ENCODE assay signal across 20 cellular contexts in genomic region chr1:225482489-225482950, GRCh38. TPM values are rescaled to one million over a fixed set of nuclear protein-coding genes. Genes with fewer than 3 reads are reported as not detected.
DNase-seq lines count a peak whose midpoint lies in the region; ATAC-seq and TF ChIP-seq lines count a peak whose summit lies in the region.
"Had no signal": no experiment of that assay in that cellular context is flagged by ENCODE, and none has a peak within 500 bp of the region (broad histone marks: within the 10 kb centered on the region; RNA-seq: fewer than 3 reads in every experiment).

No MANE protein-coding gene starts in this region.

- no peaks in the 10 kb centered on the region for H3K36me3 Mint-ChIP-seq in activated CD4-positive, alpha-beta T cell treated with anti-CD3 and anti-CD28 coated beads, Interleukin-2, amount 10 ng/mL, durations not matched to agents 24 days and 14 days (ENCODE audit: low read depth)
- no peaks in the 10 kb centered on the region for H3K36me3 Mint-ChIP-seq in mesothelial cell of epicardium
- H3K36me3 Mint-ChIP-seq: CD8-positive, alpha-beta memory T cell; natural killer cell had no signal

- H3K36me3 ChIP-seq in upper lobe of right lung, result no peaks in the 10 kb centered on the region
- H3K36me3 ChIP-seq: vagina had no signal

- ATAC-seq in upper lobe of right lung, result no peak
- no peak for ATAC-seq in HG03469 (IDR thresholded peaks at IDR 0.05; ENCODE audit: unreplicated experiment)
- ATAC-seq: A549, natural killer cell, psoas muscle had no signal

- no peak overlapping the region for H3K27ac Mint-ChIP-seq in activated CD4-positive, alpha-beta T cell treated with anti-CD3 and anti-CD28 coated beads, Interleukin-2, amount 10 ng/mL, durations not matched to agents 24 days and 14 days
- peak overlapping the region; percentile 65 for H3K27ac Mint-ChIP-seq in mesothelial cell of epicardium
- H3K27ac Mint-ChIP-seq: endodermal cell; natural killer cell; stimulated activated naive CD8-positive, alpha-beta T cell treated with anti-CD3 and anti-CD28 coated beads, Interleukin-15, Interleukin-2, amounts not matched to agents 100 ng/mL and 50 ng/mL, for 24 hours had no signal

- DNase-seq in activated CD4-positive, alpha-beta T cell treated with anti-CD3 and anti-CD28 coated beads, Interleukin-2, amount 10 ng/mL, durations not matched to agents 24 days and 14 days, result peak; percentile 34
- DNase-seq in activated CD4-positive, alpha-beta T cell treated with anti-CD3 and anti-CD28 coated beads for 48 hours, result no peak
- DNase-seq in cardiac fibroblast (ENCODE audit: low read depth in 2 of 2) (peak; percentile 48 to 79), mesothelial cell of epicardium (ENCODE audit: low spot score in 2 of 2, unreplicated experiment in 2 of 2) (no peak), upper lobe of right lung (peak; percentile 30)
- no peak for DNase-seq in activated CD4-positive, CD25-positive, alpha-beta regulatory T cell (lab: John Stamatoyannopoulos, UW)
- no peak for DNase-seq in central memory CD4-positive, alpha-beta T cell
- DNase-seq: activated CD4-positive, alpha-beta T cell treated with anti-CD3 and anti-CD28 coated beads for 4 hours; activated naive CD4-positive, alpha-beta T cell treated with anti-CD3 and anti-CD28 coated beads, Interleukin-2, amount 50 U/mL, for 16 hours; CD8-positive, alpha-beta memory T cell; DND-41; endodermal cell; natural killer cell; OCI-M1; psoas muscle; T-helper 9 cell had no signal

- H3K27me3 Mint-ChIP-seq in activated CD4-positive, alpha-beta T cell treated with anti-CD3 and anti-CD28 coated beads, Interleukin-2, amount 10 ng/mL, durations not matched to agents 24 days and 14 days, result peaks cover 16% of the 10 kb centered on the region
- peaks cover 5% of the 10 kb centered on the region for H3K27me3 Mint-ChIP-seq in mesothelial cell of epicardium (ENCODE audit: low read depth)
- H3K27me3 Mint-ChIP-seq: stimulated activated naive CD8-positive, alpha-beta T cell treated with anti-CD3 and anti-CD28 coated beads, Interleukin-15, Interleukin-2, amounts not matched to agents 100 ng/mL and 50 ng/mL, for 24 hours had no signal

- no peaks in the 10 kb centered on the region for H3K4me1 ChIP-seq in upper lobe of right lung
- H3K4me1 ChIP-seq: A549, psoas muscle, vagina had no signal

- H3K4me3 Mint-ChIP-seq in activated CD4-positive, alpha-beta T cell treated with anti-CD3 and anti-CD28 coated beads, Interleukin-2, amount 10 ng/mL, durations not matched to agents 24 days and 14 days, result no peak overlapping the region
- H3K4me3 Mint-ChIP-seq in mesothelial cell of epicardium, result no peak overlapping the region
- H3K4me3 Mint-ChIP-seq: CD8-positive, alpha-beta memory T cell; endodermal cell; natural killer cell; stimulated activated naive CD8-positive, alpha-beta T cell treated with anti-CD3 and anti-CD28 coated beads, Interleukin-15, Interleukin-2, amounts not matched to agents 100 ng/mL and 50 ng/mL, for 24 hours had no signal

- H3K9me3 Mint-ChIP-seq in activated CD4-positive, alpha-beta T cell treated with anti-CD3 and anti-CD28 coated beads, Interleukin-2, amount 10 ng/mL, durations not matched to agents 24 days and 14 days, result no peaks in the 10 kb centered on the region
- no peaks in the 10 kb centered on the region for H3K9me3 Mint-ChIP-seq in mesothelial cell of epicardium
- H3K9me3 Mint-ChIP-seq: CD8-positive, alpha-beta memory T cell; endodermal cell; natural killer cell; stimulated activated naive CD8-positive, alpha-beta T cell treated with anti-CD3 and anti-CD28 coated beads, Interleukin-15, Interleukin-2, amounts not matched to agents 100 ng/mL and 50 ng/mL, for 24 hours had no signal

- H3K27ac ChIP-seq in upper lobe of right lung, result no peak overlapping the region
- H3K27ac ChIP-seq: A549, psoas muscle, vagina had no signal

- TF ChIP-seq CTCF in cardiac fibroblast (IDR thresholded peaks at IDR 0.05; ENCODE audit: low read depth, low read length), result no peak
- TF ChIP-seq CTCF in mesothelial cell of epicardium (IDR thresholded peaks at IDR 0.05; ENCODE audit: unreplicated experiment), result no peak
- no peak for TF ChIP-seq CTCF in upper lobe of right lung (IDR thresholded peaks at IDR 0.05)

- H3K9me3 ChIP-seq in upper lobe of right lung, result no peaks in the 10 kb centered on the region
- H3K9me3 ChIP-seq: A549, psoas muscle, vagina had no signal

- intact Hi-C loops in activated CD4-positive, alpha-beta T cell treated with anti-CD3 and anti-CD28 coated beads, Interleukin-2, amount 10 ng/mL, durations not matched to agents 24 days and 14 days (cut with micrococcal nuclease), result no loop called here
- intact Hi-C loops in upper lobe of right lung (cut with DNase I), result no loop called here

- H3K4me3 ChIP-seq in cardiac fibroblast (replicated peaks in 1 of 2; ENCODE audit: low read depth in 2 of 2, low read length in 2 of 2), result no peak overlapping the region
- no peak overlapping the region for H3K4me3 ChIP-seq in upper lobe of right lung
- H3K4me3 ChIP-seq: A549, psoas muscle, vagina had no signal

- no peaks in the 10 kb centered on the region for H3K27me3 ChIP-seq in upper lobe of right lung
- H3K27me3 ChIP-seq: vagina had no signal

- H3K4me1 Mint-ChIP-seq in activated CD4-positive, alpha-beta T cell treated with anti-CD3 and anti-CD28 coated beads, Interleukin-2, amount 10 ng/mL, durations not matched to agents 24 days and 14 days, result peaks cover 8% of the 10 kb centered on the region
- H3K4me1 Mint-ChIP-seq in mesothelial cell of epicardium, result peaks cover 16% of the 10 kb centered on the region

RNA-seq across cellular contexts. Expression of gene LBR, which starts 54.7 kb away (rescaled TPM):
- 189 and 195 TPM in 2 replicates for total RNA-seq in activated CD4-positive, alpha-beta T cell treated with anti-CD3 and anti-CD28 coated beads, Interleukin-2, amount 10 ng/mL, durations not matched to agents 24 days and 14 days
- total RNA-seq in mesothelial cell of epicardium (67.5 to 73.4 TPM (median 70.0 TPM) in 3 replicates), upper lobe of right lung (55.2 TPM)

Comparison
In these comparisons a context has a peak if more than half of its experiments do, and no peak if none do; other contexts are left out.
1. DNase-seq: peak in activated CD4-positive, alpha-beta T cell treated with anti-CD3 and anti-CD28 coated beads, Interleukin-2, amount 10 ng/mL, durations not matched to agents 24 days and 14 days (single experiment), cardiac fibroblast (2 of 2) and upper lobe of right lung (single experiment); none in activated CD4-positive, alpha-beta T cell treated with anti-CD3 and anti-CD28 coated beads for 48 hours (single experiment), mesothelial cell of epicardium (0 of 2), activated CD4-positive, CD25-positive, alpha-beta regulatory T cell (0 of 4) and central memory CD4-positive, alpha-beta T cell (single experiment).